ENCODE assay signal across 6 cellular contexts in genomic region chr6:49604080-49604479, GRCh38. TPM values are rescaled to one million over a fixed set of nuclear protein-coding genes. Genes with fewer than 3 reads are reported as not detected.
"Had no signal": no experiment of that assay in that cellular context is flagged by ENCODE, and none has a peak within 500 bp of the region (broad histone marks: within the 10 kb centered on the region; RNA-seq: fewer than 3 reads in every experiment).

No MANE protein-coding gene starts in this region.

RNA-seq across cellular contexts. Expression of gene RHAG, which starts 32.6 kb away (rescaled TPM):
- total RNA-seq: subcutaneous adipose tissue, testis, thoracic aorta, thyroid gland, upper lobe of right lung, ureter had no signal
